Comparison of ENCODE assay signal across 18 cellular contexts in the genomic region with DNA sequence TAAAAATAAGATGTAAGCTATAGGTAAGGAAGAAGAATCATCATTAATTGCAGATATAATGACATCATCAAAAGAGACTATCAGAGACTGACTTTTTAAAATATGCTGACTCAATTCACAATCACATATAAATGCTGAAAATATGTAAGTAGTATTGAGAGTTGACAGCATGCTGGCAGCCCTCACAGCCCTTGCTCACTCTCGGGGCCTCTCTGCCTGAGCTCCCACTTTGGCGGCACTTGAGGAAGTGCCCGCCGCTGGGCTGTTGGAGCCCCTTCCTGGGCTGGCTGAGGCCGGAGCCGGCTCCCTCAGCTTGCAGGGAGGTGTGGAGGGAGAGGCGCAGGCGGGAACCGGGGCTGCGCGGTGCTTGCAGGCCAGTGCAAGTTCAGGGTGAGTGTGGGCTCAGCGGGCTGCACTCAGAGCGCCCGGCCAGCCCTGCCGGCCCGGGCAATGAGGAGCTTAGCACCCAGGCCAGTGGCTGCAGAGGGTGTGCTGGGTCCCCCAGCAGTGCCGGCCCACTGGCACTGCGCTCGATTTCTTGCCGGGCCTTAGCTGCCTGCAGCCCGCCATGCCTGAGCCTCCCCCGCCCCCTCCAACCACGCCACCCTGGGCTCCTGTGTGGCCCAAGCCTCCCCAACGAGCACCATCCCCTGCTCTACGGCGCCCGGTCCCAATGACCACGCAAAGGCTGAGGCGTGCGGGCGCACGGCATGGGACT.
DNase-seq lines count a peak whose midpoint lies in the region; ATAC-seq and TF ChIP-seq lines count a peak whose summit lies in the region.
"Had no signal": no experiment of that assay in that cellular context is flagged by ENCODE, and none has a peak within 500 bp of the region (broad histone marks: within the 10 kb centered on the region; RNA-seq: fewer than 3 reads in every experiment).

No MANE protein-coding gene starts in this region.

- no peak overlapping the region for H3K56ac ChIP-seq in IMR-90 (ENCODE audit: extremely low read depth, insufficient read depth, low read length)

- in situ Hi-C loops in IMR-90 (cut with MboI; ENCODE audit: low sequenced_read_pairs), result no loop called here

- H3K79me1 ChIP-seq in IMR-90 (ENCODE audit: low read depth in 1 of 2, low read length in 2 of 2), result peaks cover 0 to 10% of the 10 kb centered on the region in 2 experiments; a peak in 2 of 4 replicates

- H2BK5ac ChIP-seq in IMR-90 (ENCODE audit: low read depth, low read length, poor library complexity, severe bottlenecking), result no peak overlapping the region

- TF ChIP-seq CTCF in IMR-90 (conservative IDR thresholded peaks at IDR 0.05; ENCODE audit: low read depth, low read length) (no peak), heart left ventricle (IDR thresholded peaks at IDR 0.05) (no peak), spleen (IDR thresholded peaks at IDR 0.05 in 8 of 11, conservative IDR thresholded peaks at IDR 0.05 in 3 of 11) (no peak), prostate gland (IDR thresholded peaks at IDR 0.05) (no peak)

- no peak overlapping the region for H2BK15ac ChIP-seq in IMR-90 (ENCODE audit: low read depth, low read length)

- no TSS peak for BruUV-seq in IMR-90 (replicated peaks; lab: Mats Ljungman, UMichigan)

- no peak overlapping the region for H3K4ac ChIP-seq in IMR-90 (ENCODE audit: low read depth, low read length)

- DNase-seq in IMR-90 (no peak), heart left ventricle (peak in 3 of 5 donors; percentile 32 to 61 (median 45)), spleen (peak; percentile 71), prostate gland (ENCODE audit: low spot score) (no peak), SHP77 (lab: John Stamatoyannopoulos, UW) (no peak)
- DNase-seq in stimulated activated CD4-positive, alpha-beta T cell treated with anti-CD3 and anti-CD28 coated beads, Interleukin-4, amount 100 ng/mL, for 24 hours, result no peak
- DNase-seq: CD8-positive, alpha-beta T cell; DMS79 treated with DMSO at 0.1 percent for 48 hours; KBM-7; NCI-H1092 treated with DMSO at 0.1 percent for 48 hours; NCI-H1694 treated with DMSO at 0.1 percent for 48 hours; NCI-H345; NCI-H526 treated with DMSO at 0.1 percent for 48 hours; NK-92 treated with Interleukin-12 subunit alpha and Interleukin-12 subunit beta, amount 100 ng/mL, for 24 hours; PC-3 had no signal

- H3K36me3 ChIP-seq in IMR-90 (ENCODE audit: control insufficient read depth, insufficient read depth, low read length), result peaks cover 1% of the 10 kb centered on the region; the same call in 1 of the 2 replicates
- H3K36me3 ChIP-seq in heart left ventricle, result no peaks in the 10 kb centered on the region
- peaks cover 0 to 16% (median 0%) of the 10 kb centered on the region in 6 donors for H3K36me3 ChIP-seq in spleen
- no peaks in the 10 kb centered on the region for H3K36me3 ChIP-seq in prostate gland

- H3K4me1 ChIP-seq in IMR-90 (ENCODE audit: control insufficient read depth, insufficient read depth, low read length) (no peaks in the 10 kb centered on the region), heart left ventricle (peaks cover 0 to 52% (median 27%) of the 10 kb centered on the region in 12 donors), spleen (peaks cover 0 to 33% (median 4%) of the 10 kb centered on the region in 6 donors), prostate gland (replicated peaks) (no peaks in the 10 kb centered on the region)

- H3K4me2 ChIP-seq in IMR-90 (ENCODE audit: low read depth, low read length), result no peak overlapping the region

- H3K18ac ChIP-seq in IMR-90 (ENCODE audit: low read depth, low read length), result no peak overlapping the region

- dilution Hi-C loops in IMR-90 (cut with HindIII; ENCODE audit: low sequenced_read_pairs, unreplicated experiment), result no loop called here

- H3K27me3 ChIP-seq in IMR-90 (ENCODE audit: control insufficient read depth, insufficient read depth, low read length) (no peaks in the 10 kb centered on the region), heart left ventricle (no peaks in the 10 kb centered on the region), spleen (replicated peaks in 1 of 7) (no peaks in the 10 kb centered on the region), prostate gland (replicated peaks; ENCODE audit: insufficient read depth) (no peaks in the 10 kb centered on the region)

- H4K8ac ChIP-seq in IMR-90 (ENCODE audit: low read depth in 2 of 2, low read length in 2 of 2), result no peak overlapping the region

- no peak overlapping the region for H3K23ac ChIP-seq in IMR-90 (ENCODE audit: low read depth, low read length)

- no peak overlapping the region for H3K4me3 ChIP-seq in IMR-90 (ENCODE audit: insufficient read depth, low read depth, low read length)
- peak overlapping the region in 1 of 12 donors; percentile 11 for H3K4me3 ChIP-seq in heart left ventricle
- H3K4me3 ChIP-seq in spleen, result no peak overlapping the region
- no peak overlapping the region for H3K4me3 ChIP-seq in prostate gland

- no peak overlapping the region for H2AK5ac ChIP-seq in IMR-90 (ENCODE audit: low read depth, low read length)

- no peak overlapping the region for H3K14ac ChIP-seq in IMR-90 (replicated peaks; ENCODE audit: low read depth, low read length)

- WGBS in IMR-90 (ENCODE audit: extremely low coverage in 2 of 2, insufficient read length in 1 of 2), 2 experiments, result 91% methylated on average over 14 of the region's 32 CpGs; no CpG with 5 or more reads in 1 of the 2 experiments
- WGBS in heart left ventricle, 4 donors, result 72 to 78% (median 78%) methylated on average over 23 to 32 of the region's 32 CpGs
- 81 to 86% (median 85%) methylated on average over 15 to 32 of the region's 32 CpGs for WGBS in spleen, 5 donors
- WGBS in prostate gland, result 94% methylated on average over 32 of the region's 32 CpGs

- H3K9me3 ChIP-seq in IMR-90 (ENCODE audit: control insufficient read depth, insufficient read depth, low read length), result no peaks in the 10 kb centered on the region
- H3K9me3 ChIP-seq in heart left ventricle, result peaks cover 0 to 20% (median 0%) of the 10 kb centered on the region in 12 donors
- peaks cover 0 to 21% (median 6%) of the 10 kb centered on the region in 8 donors for H3K9me3 ChIP-seq in spleen
- H3K9me3 ChIP-seq in prostate gland, result no peaks in the 10 kb centered on the region

- H4K91ac ChIP-seq in IMR-90 (ENCODE audit: insufficient read depth, low read depth, low read length), result no peak overlapping the region

- H2AFZ ChIP-seq in IMR-90 (replicated peaks; ENCODE audit: low read length, poor library complexity), result no peak overlapping the region

- H3K9me1 ChIP-seq in IMR-90 (ENCODE audit: insufficient read depth, low read length), result no peaks in the 10 kb centered on the region

- H4K5ac ChIP-seq in IMR-90 (ENCODE audit: low read depth, low read length), result no peak overlapping the region

- no peak for ATAC-seq in IMR-90 (ENCODE audit: low read depth)
- peak; percentile 65 for ATAC-seq in SK-N-SH treated with all-trans-retinoic acid at 6 μM for 48 hours
- ATAC-seq in heart left ventricle, result peak; percentile 10 to 70 (median 66)
- ATAC-seq in GM18868 (IDR thresholded peaks at IDR 0.05; ENCODE audit: unreplicated experiment), result no peak
- ATAC-seq: CD8-positive, alpha-beta T cell; HCT116; PC-3 had no signal

- no peak overlapping the region for H2AK9ac ChIP-seq in IMR-90 (replicated peaks; ENCODE audit: low read depth, low read length, poor library complexity)

- intact Hi-C loops in IMR-90 (cut with micrococcal nuclease), result no loop called here
- intact Hi-C loops in heart left ventricle (cut with DNase I), result loop anchor here in 1 of 10 donors (5.0 kb wide), 1 partner anchor 67 kb away; the partner anchor contains the start of gene RAB28
- intact Hi-C loops in spleen (cut with DNase I; ENCODE audit: low total_unique reads), result no loop called here
- intact Hi-C loops in prostate gland (cut with DNase I), result no loop called here

- H3K9ac ChIP-seq in IMR-90 (ENCODE audit: low read depth, low read length), result no peak overlapping the region

- H2BK20ac ChIP-seq in IMR-90 (ENCODE audit: low read depth, low read length), result no peak overlapping the region

- no peak for TF ChIP-seq RAD21 in IMR-90 (IDR thresholded peaks at IDR 0.05; ENCODE audit: low read length)

- H2BK120ac ChIP-seq in IMR-90 (ENCODE audit: low read depth, low read length), result no peak overlapping the region

- no peaks in the 10 kb centered on the region for H4K20me1 ChIP-seq in IMR-90 (ENCODE audit: insufficient read depth, low read length)

- no peak overlapping the region for H3K27ac ChIP-seq in IMR-90 (ENCODE audit: insufficient read depth, low read length)
- H3K27ac ChIP-seq in heart left ventricle, result peak overlapping the region in 10 of 12 donors; percentile 8 to 79 (median 58)
- H3K27ac ChIP-seq in spleen, result peak overlapping the region in 3 of 8 donors; percentile 8 to 51 (median 28)
- H3K27ac ChIP-seq in prostate gland, result no peak overlapping the region

- TF ChIP-seq POLR2A in IMR-90 (IDR thresholded peaks at IDR 0.05; ENCODE audit: low read depth, low read length), result no peak
- no peak for TF ChIP-seq POLR2A in heart left ventricle (IDR thresholded peaks at IDR 0.05)
- TF ChIP-seq POLR2A in spleen (IDR thresholded peaks at IDR 0.05), result no peak
- no peak for TF ChIP-seq POLR2A in prostate gland (IDR thresholded peaks at IDR 0.05)

- CTCF ChIA-PET in IMR-90 (lab: Yijun Ruan, JAX), result no interaction called here

- POLR2A ChIA-PET in IMR-90 (lab: Charles Lee; ENCODE audit: unreplicated experiment), result no interaction called here

TF ChIP-seq in IMR-90, 13 proteins besides CTCF, POLR2A, EP300 and RAD21:
- TF ChIP-seq MXI1 (IDR thresholded peaks at IDR 0.05; ENCODE audit: borderline replicate concordance, low read depth, low read length) (no peak), MAFK (IDR thresholded peaks at IDR 0.05; ENCODE audit: low read depth, low read length) (peak; percentile 62)
TF ChIP-seq in IMR-90: peak in this region for 1.

TF ChIP-seq in SK-N-SH treated with all-trans-retinoic acid at 6 μM for 48 hours, 23 proteins besides CTCF, POLR2A, EP300 and RAD21 (continues in another document):
- TF ChIP-seq ZC3H10 (CRISPR knock-in tag; IDR thresholded peaks at IDR 0.05) (no peak), ZNF8 (CRISPR knock-in tag; IDR thresholded peaks at IDR 0.05) (no peak), ESRRG (CRISPR knock-in tag; IDR thresholded peaks at IDR 0.05) (no peak), RARB (CRISPR knock-in tag; IDR thresholded peaks at IDR 0.05) (no peak), ZFP30 (CRISPR knock-in tag; IDR thresholded peaks at IDR 0.05) (no peak)

Comparison
In these comparisons a context has a peak if more than half of its experiments do, and no peak if none do; other contexts are left out.
1. ATAC-seq: peak in SK-N-SH treated with all-trans-retinoic acid at 6 μM for 48 hours (single experiment) and heart left ventricle (4 of 4); none in IMR-90 (single experiment) and GM18868 (single experiment).
2. DNase-seq: peak in heart left ventricle (3 of 5) and spleen (single experiment); none in IMR-90 (single experiment), stimulated activated CD4-positive, alpha-beta T cell treated with anti-CD3 and anti-CD28 coated beads, Interleukin-4, amount 100 ng/mL, for 24 hours (single experiment), prostate gland (single experiment) and SHP77 (0 of 2).
3. H3K27ac ChIP-seq: peak in heart left ventricle (10 of 12); none in IMR-90 (single experiment) and prostate gland (0 of 2).